Comparison of ENCODE assay signal across 1 cellular context in genomic region chrX:13398073-13398823, GRCh38.
TF ChIP-seq lines count a peak whose summit lies in the region.

No MANE protein-coding gene starts in this region.

TF ChIP-seq in K562, 482 proteins besides CTCF, POLR2A, EP300 and RAD21 (continued from another document):
- no peak for TF ChIP-seq ZNF407 (IDR thresholded peaks at IDR 0.05; ENCODE audit: low read depth)
- TF ChIP-seq ZNF124 (CRISPR knock-in tag; IDR thresholded peaks at IDR 0.05): no peak
- TF ChIP-seq CREBBP (IDR thresholded peaks at IDR 0.05; ENCODE audit: low read depth, low read length): no peak
- 0 out of 2 replicates have a peak, but pooled peaks have one; percentile 9 for TF ChIP-seq BHLHE40 (IDR thresholded peaks at IDR 0.05; ENCODE audit: low read length)
- peak; percentile 36 to 50; a peak in 3 of 4 replicates for TF ChIP-seq KDM1A (IDR thresholded peaks at IDR 0.05)
- 0 out of 2 replicates have a peak, but pooled peaks have one; percentile 33 for TF ChIP-seq L3MBTL2 (IDR thresholded peaks at IDR 0.05)
- peak; percentile 42; the same call in 1 of the 2 replicates for TF ChIP-seq SOX6 (IDR thresholded peaks at IDR 0.05)
- TF ChIP-seq NR2C2 (CRISPR knock-in tag; IDR thresholded peaks at IDR 0.05): no peak
- peak; percentile 30; the same call in 1 of the 2 replicates for TF ChIP-seq NR2C2 (tag; IDR thresholded peaks at IDR 0.05)
TF ChIP-seq in K562: peak in this region for 25.
